ENCODE assay signal across 21 cellular contexts in genomic region chr4:37629713-37630112, GRCh38. TPM values are rescaled to one million over a fixed set of nuclear protein-coding genes. Genes with fewer than 3 reads are reported as not detected.
DNase-seq lines count a peak whose midpoint lies in the region; ATAC-seq, FAIRE-seq and TF ChIP-seq lines count a peak whose summit lies in the region.
"Had no signal": no experiment of that assay in that cellular context is flagged by ENCODE, and none has a peak within 500 bp of the region (broad histone marks: within the 10 kb centered on the region; RNA-seq: fewer than 3 reads in every experiment).

No MANE protein-coding gene starts in this region.

- 20% methylated on average over 6 of the region's 6 CpGs for WGBS in K562 (ENCODE audit: insufficient coverage, low coverage, missing lambda C conversion rate)
- 81% methylated on average over 6 of the region's 6 CpGs for WGBS in right cardiac atrium

- H3K9ac ChIP-seq in K562 (ENCODE audit: insufficient read depth in 1 of 2, low read depth in 2 of 2, low read length in 2 of 2) = no peak overlapping the region

- no peaks in the 10 kb centered on the region for H4K20me1 ChIP-seq in K562 (replicated peaks; ENCODE audit: control insufficient read depth, insufficient read depth, low read length)

- H3K4me3 ChIP-seq in K562 (no peak overlapping the region), gastrocnemius medialis (no peak overlapping the region), right cardiac atrium (ENCODE audit: low read length) (no peak overlapping the region), HAP-1 (no peak overlapping the region)
- H3K4me3 ChIP-seq: GM23338 had no signal

- H3K27me3 ChIP-seq in K562 (ENCODE audit: control insufficient read depth in 2 of 2, insufficient read depth in 2 of 2, low read length in 2 of 2) (no peaks in the 10 kb centered on the region), gastrocnemius medialis (no peaks in the 10 kb centered on the region), right cardiac atrium (ENCODE audit: control insufficient read depth, insufficient read depth) (no peaks in the 10 kb centered on the region), HAP-1 (ENCODE audit: low read depth) (no peaks in the 10 kb centered on the region)
- H3K27me3 ChIP-seq: BE2C had no signal

- CTCF ChIA-PET in K562 (lab: Yijun Ruan, JAX; ENCODE audit: low intra/inter-chr PET ratio) = no interaction called here

- H3K9me3 ChIP-seq in K562 (replicated peaks; ENCODE audit: control insufficient read depth, insufficient read depth, low read depth, low read length) (no peaks in the 10 kb centered on the region), gastrocnemius medialis (no peaks in the 10 kb centered on the region), right cardiac atrium (ENCODE audit: control insufficient read depth, low read length) (no peaks in the 10 kb centered on the region), HAP-1 (no peaks in the 10 kb centered on the region)
- H3K9me3 ChIP-seq: BE2C had no signal

- BruUV-seq in K562 (replicated peaks; lab: Mats Ljungman, UMichigan) = no TSS peak

- H3K27ac ChIP-seq in K562 (ENCODE audit: extremely low read depth, low read depth, low read length) = no peak overlapping the region
- H3K27ac ChIP-seq in gastrocnemius medialis = peak overlapping the region; percentile 83 to 86 (median 84)
- no peak overlapping the region for H3K27ac ChIP-seq in right cardiac atrium (ENCODE audit: low read length)
- H3K27ac ChIP-seq: C4-2B, HL-60 had no signal

- peaks cover 72 to 87% of the 10 kb centered on the region in 2 donors for H3K36me3 Mint-ChIP-seq in CD14-positive monocyte

- H3K27me3 Mint-ChIP-seq in CD14-positive monocyte (ENCODE audit: low read depth in 3 of 3) = peaks cover 0 to 3% (median 2%) of the 10 kb centered on the region in 3 donors

- ATAC-seq in K562 = no peak
- no peak for ATAC-seq in gastrocnemius medialis
- ATAC-seq in right cardiac atrium = no peak
- ATAC-seq in HG03469 (IDR thresholded peaks at IDR 0.05; ENCODE audit: unreplicated experiment) = no peak
- no peak for ATAC-seq in GM18909 (IDR thresholded peaks at IDR 0.05; ENCODE audit: poor library complexity, unreplicated experiment)
- ATAC-seq: CD8-positive, alpha-beta T cell; GM23338 had no signal

- no peaks in the 10 kb centered on the region for H3K9me3 Mint-ChIP-seq in CD14-positive monocyte
- H3K9me3 Mint-ChIP-seq: CD8-positive, alpha-beta T cell; GM23338 had no signal

- no peak for FAIRE-seq in K562 (lab: Jason Lieb, UNC)
- FAIRE-seq: A204.1, D721Med, G401.6 had no signal

- POLR2A ChIA-PET in K562 (lab: Yijun Ruan, JAX) = interaction anchor here (1.1 kb wide), 1 partner anchor 9 kb away, joined by 4 read pairs; no protein-coding TSS in a partner anchor

- no peak overlapping the region for H3K4me3 Mint-ChIP-seq in CD14-positive monocyte
- H3K4me3 Mint-ChIP-seq: CD8-positive, alpha-beta T cell; GM23338 had no signal

- H3K4me1 ChIP-seq in K562 (replicated peaks in 1 of 2; ENCODE audit: control insufficient read depth in 2 of 2, insufficient read depth in 2 of 2, low read length in 2 of 2) (peaks cover 0 to 10% of the 10 kb centered on the region in 2 experiments; a peak in 2 of 5 replicates), gastrocnemius medialis (peaks cover 33 to 64% of the 10 kb centered on the region in 2 donors), right cardiac atrium (ENCODE audit: control insufficient read depth, insufficient read depth, low read length) (peaks cover 2% of the 10 kb centered on the region), HAP-1 (no peaks in the 10 kb centered on the region; the same call in 1 of the 2 replicates)
- H3K4me1 ChIP-seq: BE2C had no signal

- no peak overlapping the region for H2AFZ ChIP-seq in K562 (ENCODE audit: low read depth, low read length)
- H2AFZ ChIP-seq: GM23338 had no signal

- TF ChIP-seq EP300 in K562 (IDR thresholded peaks at IDR 0.05; ENCODE audit: low read length) = no peak

- peak overlapping the region in 6 of 7 donors; percentile 17 to 76 (median 42) for H3K27ac Mint-ChIP-seq in CD14-positive monocyte
- H3K27ac Mint-ChIP-seq: CD8-positive, alpha-beta T cell; GM23338 had no signal

- in situ Hi-C loops in K562 (cut with MboI) (no loop called here), gastrocnemius medialis (cut with MboI; ENCODE audit: low sequenced_read_pairs in 4 of 4) (loop anchor here in 1 of 4 donors (5.0 kb wide), 1 partner anchor 38 kb away; no protein-coding TSS in a partner anchor), HAP-1 (cut with MboI; ENCODE audit: low sequenced_read_pairs) (no loop called here)

- TF ChIP-seq RAD21 in K562 (CRISPR knock-in tag; conservative IDR thresholded peaks at IDR 0.05 in 1 of 2, IDR thresholded peaks at IDR 0.05 in 1 of 2) = no peak

- H3K79me2 ChIP-seq in K562 (ENCODE audit: control insufficient read depth, insufficient read depth, low read length) = no peaks in the 10 kb centered on the region

- no peaks in the 10 kb centered on the region for H3K36me3 ChIP-seq in K562 (ENCODE audit: control insufficient read depth, insufficient read depth, low read length)
- peaks cover 0 to 20% of the 10 kb centered on the region in 2 donors for H3K36me3 ChIP-seq in gastrocnemius medialis
- H3K36me3 ChIP-seq in HAP-1 (replicated peaks) = no peaks in the 10 kb centered on the region

- DNase-seq in CD14-positive monocyte (ENCODE audit: low spot score) = no peak
- peak; percentile 13 for DNase-seq in RPMI7951 (ENCODE audit: low read depth)
- no peak for DNase-seq in K562 (ENCODE audit: extremely low read depth in 1 of 4, low spot score in 3 of 4)
- no peak for DNase-seq in gastrocnemius medialis
- no peak for DNase-seq in right cardiac atrium
- no peak for DNase-seq in HAP-1 (ENCODE audit: low spot score in 2 of 2)
- DNase-seq: CD8-positive, alpha-beta T cell; COR-L47; DMS153; DMS79 treated with DMSO at 0.1 percent for 48 hours; H7; KBM-7 had no signal

- no peak for TF ChIP-seq CTCF in CD14-positive monocyte (IDR thresholded peaks at IDR 0.05)
- TF ChIP-seq CTCF in K562 (IDR thresholded peaks at IDR 0.05 in 2 of 3, conservative IDR thresholded peaks at IDR 0.05 in 1 of 3; ENCODE audit: insufficient read depth in 2 of 3, low read depth in 1 of 3, low read length in 3 of 3) = no peak
- no peak for TF ChIP-seq CTCF in gastrocnemius medialis (IDR thresholded peaks at IDR 0.05 in 4 of 5, conservative IDR thresholded peaks at IDR 0.05 in 1 of 5)

- intact Hi-C loops in CD14-positive monocyte (cut with micrococcal nuclease) = no loop called here
- intact Hi-C loops in K562 (cut with micrococcal nuclease) = no loop called here
- intact Hi-C loops in gastrocnemius medialis (cut with DNase I; ENCODE audit: low total_unique reads) = loop anchor here (1.0 to 2.0 kb wide), 4 partner anchors 19 to 87 kb away; partner anchors contain the start of gene RELL1
- intact Hi-C loops in right cardiac atrium (cut with DNase I) = loop anchor here in 1 of 4 donors (10.0 kb wide), 1 partner anchor 55 kb away; the partner anchor contains the start of gene RELL1

- peaks cover 18% of the 10 kb centered on the region for H3K4me1 Mint-ChIP-seq in CD14-positive monocyte

- no peak overlapping the region for H3K4me2 ChIP-seq in K562 (ENCODE audit: insufficient read depth, low read length)
- H3K4me2 ChIP-seq: GM23338 had no signal

- TF ChIP-seq POLR2A in K562 (conservative IDR thresholded peaks at IDR 0.05) = no peak
- TF ChIP-seq POLR2A in gastrocnemius medialis (IDR thresholded peaks at IDR 0.05) = no peak

- H3K9me1 ChIP-seq in K562 (ENCODE audit: control insufficient read depth, insufficient read depth, low read length) = no peaks in the 10 kb centered on the region

TF ChIP-seq in K562, 482 proteins besides CTCF, POLR2A, EP300 and RAD21 (continues in another document):
- no peak for TF ChIP-seq SRF (CRISPR knock-in tag; IDR thresholded peaks at IDR 0.05)
- TF ChIP-seq HLTF (IDR thresholded peaks at IDR 0.05) = no peak
- TF ChIP-seq FOXK2 (conservative IDR thresholded peaks at IDR 0.05 in 1 of 2, IDR thresholded peaks at IDR 0.05 in 1 of 2; ENCODE audit: low read depth in 2 of 2) = no peak
- TF ChIP-seq COPS2 (conservative IDR thresholded peaks at IDR 0.05) = no peak
- no peak for TF ChIP-seq ZNF740 (CRISPR knock-in tag; IDR thresholded peaks at IDR 0.05)
- no peak for TF ChIP-seq ZNF740 (tag; IDR thresholded peaks at IDR 0.05)
- no peak for TF ChIP-seq ZNF263 (CRISPR knock-in tag; IDR thresholded peaks at IDR 0.05; ENCODE audit: borderline replicate concordance)

RNA-seq across cellular contexts. Expression of gene RELL1, which starts 56.5 kb away (rescaled TPM):
- 10 to 100 TPM; 13.3 to 16.2 TPM for polyA plus RNA-seq in CD14-positive monocyte
- 42.1 and 55.3 TPM in 2 replicates for total RNA-seq in RPMI7951 (2014; rRNA removed; shearing (Covaris generic))
- 2.9 and 3.0 TPM in 2 replicates for total RNA-seq in K562 (2011; cell fraction: chromatin; rRNA removed; ENCODE audit: low replicate concordance)
- 2.3 and 4.3 TPM in 2 replicates for total RNA-seq in K562 (2011; cell fraction: nucleolus; rRNA removed)
- 5.0 and 5.3 TPM in 2 replicates for total RNA-seq in K562 (2011; cell fraction: nucleoplasm; rRNA removed)
- total RNA-seq in K562 (2014; rRNA removed) = 3.5 and 4.1 TPM in 2 replicates
- total RNA-seq in K562 (2014; rRNA removed; fragmentation: Illumina TruSeq; extraction: Trizol) = 1.5 and 1.9 TPM in 2 replicates
- total RNA-seq in K562 (2015; rRNA removed; fragmentation: Illumina TruSeq; extraction: Trizol) = 1.8 and 2.0 TPM in 2 replicates
- total RNA-seq in K562 (2021) = 2.0 and 2.3 TPM in 2 replicates
- 0.75 and 1.2 TPM in 2 replicates for polyA plus RNA-seq in K562 (2011; rRNA removed)
- 0.73 and 1.2 TPM in 2 replicates for polyA plus RNA-seq in K562 (2011; cell fraction: cytosol; rRNA removed)
- polyA plus RNA-seq in K562 (2011; cell fraction: nucleus; rRNA removed) = 0.98 and 1.2 TPM in 2 replicates
- 0.48 TPM in 2 replicates for polyA plus RNA-seq in K562 (2012)
- polyA plus RNA-seq in K562 (2014; fragmentation: Illumina TruSeq; extraction: Trizol) = 0.52 and 0.61 TPM in 2 replicates
- under 1 TPM in 1 of 2 experiments, not detected in 1; 0.06 TPM for polyA plus RNA-seq in K562 (2014; fragmentation: Nextera tagmentation; extraction: Ambion mirVana)
- polyA plus RNA-seq in K562 (2014; rRNA removed) = 1.4 and 1.8 TPM in 2 replicates
- 3.3 and 3.4 TPM in 2 replicates for polyA minus RNA-seq in K562 (2011; rRNA and poly(A)+ RNA removed)
- polyA minus RNA-seq in K562 (2011; cell fraction: cytosol; rRNA and poly(A)+ RNA removed) = 1.9 and 2.3 TPM in 2 replicates
- polyA minus RNA-seq in K562 (2011; cell fraction: nucleus; rRNA and poly(A)+ RNA removed) = 1.1 and 1.2 TPM in 2 replicates
- total RNA-seq in gastrocnemius medialis = 10 to 100 TPM; 13.7 to 36.3 (median 27.8) TPM
- 10 to 100 TPM; 14.4 to 31.1 (median 21.9) TPM for total RNA-seq in right cardiac atrium
- polyA plus RNA-seq in right cardiac atrium = 2.1 TPM

Comparison
In these comparisons a context has a peak if more than half of its experiments do, and no peak if none do; other contexts are left out.
1. H3K27ac ChIP-seq: peak in gastrocnemius medialis (4 of 4); none in K562 (single experiment) and right cardiac atrium (single experiment).